In the genomic region with DNA sequence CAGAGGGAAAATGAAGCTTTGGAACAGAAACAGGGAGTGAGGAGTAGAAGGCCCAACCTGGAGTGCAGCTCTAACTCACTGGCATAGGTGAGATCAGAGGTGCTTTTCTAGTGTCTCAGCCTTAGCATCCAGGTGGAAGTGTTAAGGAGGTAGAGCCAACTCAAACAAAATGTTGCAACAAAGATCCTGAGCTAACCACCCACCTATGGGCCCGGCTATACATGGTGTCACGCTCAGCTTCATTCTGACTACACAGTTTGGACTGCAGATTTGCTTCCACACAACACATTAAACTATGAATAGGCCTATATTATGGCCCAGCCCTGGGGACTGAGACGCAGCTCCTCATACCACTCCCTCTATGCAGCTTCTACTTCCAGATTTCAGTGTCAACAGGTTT, we compare ENCODE assay signal across 31 cellular contexts.
"Had no signal": no experiment of that assay in that cellular context is flagged by ENCODE, and none has a peak within 500 bp of the region (broad histone marks: within the 10 kb centered on the region; RNA-seq: fewer than 3 reads in every experiment).

No MANE protein-coding gene starts in this region.

- ATAC-seq: activated CD8-positive, alpha-beta T cell treated with anti-CD3 and anti-CD28 coated beads for 36 hours; activated naive CD4-positive, alpha-beta T cell treated with anti-CD3 and anti-CD28 coated beads, Interleukin-2, amount 50 U/mL, for 72 hours; body of pancreas had no signal

- H3K4me3 ChIP-seq: adrenal gland, body of pancreas, PC-9 had no signal

- DNase-seq: activated CD4-positive, alpha-beta T cell treated with anti-CD3 and anti-CD28 coated beads, Interleukin-2, amount 10 ng/mL, durations not matched to agents 24 days and 14 days; activated CD4-positive, alpha-beta T cell treated with anti-CD3 and anti-CD28 coated beads, Interleukin-2, amount 50 U/mL, for 4 hours; activated CD4-positive, CD25-positive, alpha-beta regulatory T cell; activated CD8-positive, alpha-beta T cell treated with anti-CD3 and anti-CD28 coated beads for 36 hours; activated gamma-delta T cell; activated naive CD4-positive, alpha-beta T cell treated with anti-CD3 and anti-CD28 coated beads for 36 hours; activated T-cell treated with anti-CD3 and anti-CD28 coated beads, Interleukin-2, amount 50 U/mL, for 24 hours; adrenal gland; body of pancreas; central memory CD4-positive, alpha-beta T cell; Kasumi-1; KG1; MM.1S; MV-4-11; NCI-H1092; NCI-H1436 treated with DMSO at 0.1 percent for 48 hours; NCI-H1694 treated with DMSO at 0.1 percent for 48 hours; NCI-H2029; NCI-H345; NCI-H524 treated with DMSO at 0.1 percent for 48 hours; NCI-H748 treated with DMSO at 0.1 percent for 48 hours; NK-92 treated with Interleukin-12 subunit alpha and Interleukin-12 subunit beta, amount 100 ng/mL, for 24 hours; PC-9; Right ventricle myocardium superior; SW 1271; T-helper 1 cell; T-helper 2 cell; T-helper 9 cell; WERI-Rb-1 had no signal

- H3K27me3 ChIP-seq: adrenal gland, body of pancreas had no signal

- H3K36me3 ChIP-seq: adrenal gland, WERI-Rb-1 had no signal

- H2AFZ ChIP-seq: PC-9 had no signal

- H3K9me3 ChIP-seq: adrenal gland, body of pancreas had no signal

- H3K4me1 ChIP-seq: adrenal gland, body of pancreas had no signal

- H3K27ac ChIP-seq: adrenal gland, body of pancreas, PC-9, RWPE1, WERI-Rb-1 had no signal

- H3K4me2 ChIP-seq: PC-9 had no signal
